Comparison of ENCODE assay signal across 32 cellular contexts in genomic region chr3:58411036-58411435, GRCh38. TPM values are rescaled to one million over a fixed set of nuclear protein-coding genes. Genes with fewer than 3 reads are reported as not detected.
A peak's percentile ranks its signal among the peaks of the same experiment; 100 is the strongest.
DNase-seq lines count a peak whose midpoint lies in the region; ATAC-seq and TF ChIP-seq lines count a peak whose summit lies in the region.
"Had no signal": no experiment of that assay in that cellular context is flagged by ENCODE, and none has a peak within 500 bp of the region (broad histone marks: within the 10 kb centered on the region; RNA-seq: fewer than 3 reads in every experiment).

No MANE protein-coding gene starts in this region.

- no peaks in the 10 kb centered on the region; a peak in 1 of 4 replicates for H3K4me1 ChIP-seq in SK-N-SH (ENCODE audit: control insufficient read depth in 1 of 2, insufficient read depth in 2 of 2, low read depth in 1 of 2, low read length in 1 of 2)
- H3K4me1 ChIP-seq: Peyer's patch had no signal

- H3K9me2 ChIP-seq in SK-N-SH: no peaks in the 10 kb centered on the region

- no peak for TF ChIP-seq EP300 in SK-N-SH (IDR thresholded peaks at IDR 0.05; ENCODE audit: borderline replicate concordance in 1 of 2, low read depth in 1 of 2, low read length in 1 of 2)

- peaks cover 42% of the 10 kb centered on the region for H3K36me3 Mint-ChIP-seq in activated CD4-positive, alpha-beta T cell treated with anti-CD3 and anti-CD28 coated beads, Interleukin-2, amount 10 ng/mL, durations not matched to agents 24 days and 14 days (ENCODE audit: low read depth)
- H3K36me3 Mint-ChIP-seq in activated CD4-positive, alpha-beta T cell treated with anti-CD3 and anti-CD28 coated beads for 36 hours (ENCODE audit: low read depth): peaks cover 25% of the 10 kb centered on the region

- H3K4me2 ChIP-seq in SK-N-SH: no peak overlapping the region

- no peaks in the 10 kb centered on the region for H3K9me3 Mint-ChIP-seq in activated CD4-positive, alpha-beta T cell treated with anti-CD3 and anti-CD28 coated beads, Interleukin-2, amount 10 ng/mL, durations not matched to agents 24 days and 14 days
- no peaks in the 10 kb centered on the region for H3K9me3 Mint-ChIP-seq in activated CD4-positive, alpha-beta T cell treated with anti-CD3 and anti-CD28 coated beads for 36 hours (ENCODE audit: low read depth)
- H3K9me3 Mint-ChIP-seq: IgD-negative memory B cell had no signal

- H3K4me3 Mint-ChIP-seq in activated CD4-positive, alpha-beta T cell treated with anti-CD3 and anti-CD28 coated beads, Interleukin-2, amount 10 ng/mL, durations not matched to agents 24 days and 14 days: no peak overlapping the region
- H3K4me3 Mint-ChIP-seq in activated CD4-positive, alpha-beta T cell treated with anti-CD3 and anti-CD28 coated beads for 36 hours: no peak overlapping the region

- H3K4me3 ChIP-seq in SK-N-SH (ENCODE audit: low read depth in 2 of 2, low read length in 1 of 2): no peak overlapping the region
- H3K4me3 ChIP-seq: MG63, mucosa of descending colon, Peyer's patch, SJSA1, skin epidermis, thyroid gland had no signal

- peak overlapping the region; percentile 27 for H3K27ac Mint-ChIP-seq in activated CD4-positive, alpha-beta T cell treated with anti-CD3 and anti-CD28 coated beads, Interleukin-2, amount 10 ng/mL, durations not matched to agents 24 days and 14 days
- H3K27ac Mint-ChIP-seq in activated CD4-positive, alpha-beta T cell treated with anti-CD3 and anti-CD28 coated beads for 36 hours: no peak overlapping the region

- ATAC-seq in activated CD4-positive, alpha-beta T cell treated with anti-CD3 and anti-CD28 coated beads for 36 hours: no peak
- no peak for ATAC-seq in GM21447 (IDR thresholded peaks at IDR 0.05; ENCODE audit: unreplicated experiment)
- ATAC-seq: left ventricle myocardium superior, mucosa of descending colon had no signal

- WGBS in SK-N-SH (ENCODE audit: low lambda C conversion rate): 93% methylated on average over 3 of the region's 3 CpGs

- H3K4me1 Mint-ChIP-seq in activated CD4-positive, alpha-beta T cell treated with anti-CD3 and anti-CD28 coated beads, Interleukin-2, amount 10 ng/mL, durations not matched to agents 24 days and 14 days: peaks cover 4% of the 10 kb centered on the region
- H3K4me1 Mint-ChIP-seq in activated CD4-positive, alpha-beta T cell treated with anti-CD3 and anti-CD28 coated beads for 36 hours: peaks cover 4% of the 10 kb centered on the region

- no peaks in the 10 kb centered on the region for H3K79me2 ChIP-seq in SK-N-SH (ENCODE audit: insufficient read depth)

- no peak overlapping the region for H2AFZ ChIP-seq in SK-N-SH (ENCODE audit: low read depth)

- CTCF ChIA-PET in activated CD4-positive, alpha-beta T cell treated with anti-CD3 and anti-CD28 coated beads for 36 hours (lab: Charles Lee): interaction anchor here (0.5 to 1.2 kb wide), 4 partner anchors 28 to 194 kb away, joined by 3 to 4 read pairs (median 3); partner anchors contain the start of gene RPP14
- CTCF ChIA-PET in SK-N-SH (lab: Yijun Ruan, JAX): interaction anchor here (0.7 to 1.8 kb wide), 5 partner anchors 19 to 157 kb away, joined by 3 to 4 read pairs (median 3); no protein-coding TSS in a partner anchor

- no peak overlapping the region for H3K9ac ChIP-seq in SK-N-SH

- H3F3A ChIP-seq in SK-N-SH (replicated peaks; ENCODE audit: insufficient read depth): no peaks in the 10 kb centered on the region

- POLR2A ChIA-PET in activated CD4-positive, alpha-beta T cell treated with anti-CD3 and anti-CD28 coated beads for 36 hours (lab: Charles Lee): no interaction called here
- POLR2A ChIA-PET in SK-N-SH (lab: Yijun Ruan, JAX): no interaction called here

- TF ChIP-seq CTCF in GM10266 (IDR thresholded peaks at IDR 0.05; ENCODE audit: control insufficient read depth, insufficient read depth, low read depth, missing control alignments) (no peak), SK-N-SH (IDR thresholded peaks at IDR 0.05) (no peak)

- H3K27ac ChIP-seq in angular gyrus (ENCODE audit: low read depth, low read length): peak overlapping the region; percentile 60
- peak overlapping the region; percentile 10 for H3K27ac ChIP-seq in temporal lobe (ENCODE audit: low read depth, low read length)
- no peak overlapping the region for H3K27ac ChIP-seq in SK-N-SH (ENCODE audit: low read depth in 2 of 2, low read length in 1 of 2)
- H3K27ac ChIP-seq: brain microvascular endothelial cell, Peyer's patch, SJSA1, skin epidermis, VCaP had no signal

- H3K27me3 Mint-ChIP-seq in activated CD4-positive, alpha-beta T cell treated with anti-CD3 and anti-CD28 coated beads, Interleukin-2, amount 10 ng/mL, durations not matched to agents 24 days and 14 days: no peaks in the 10 kb centered on the region
- H3K27me3 Mint-ChIP-seq in activated CD4-positive, alpha-beta T cell treated with anti-CD3 and anti-CD28 coated beads for 36 hours: no peaks in the 10 kb centered on the region
- H3K27me3 Mint-ChIP-seq: IgD-negative memory B cell had no signal

- no peaks in the 10 kb centered on the region for H3K27me3 ChIP-seq in SK-N-SH (ENCODE audit: insufficient read depth)
- H3K27me3 ChIP-seq: brain microvascular endothelial cell, MG63, Peyer's patch, SJSA1, thyroid gland had no signal

- no peaks in the 10 kb centered on the region for H3K9me3 ChIP-seq in SK-N-SH
- H3K9me3 ChIP-seq: Caco-2, MG63, mucosa of descending colon, Peyer's patch, SJSA1, thyroid gland had no signal

- DNase-seq in activated CD4-positive, alpha-beta T cell treated with anti-CD3 and anti-CD28 coated beads, Interleukin-2, amount 10 ng/mL, durations not matched to agents 24 days and 14 days: no peak
- DNase-seq in activated CD4-positive, alpha-beta T cell treated with anti-CD3 and anti-CD28 coated beads for 36 hours: no peak
- DNase-seq in kidney tubule cell (ENCODE audit: low spot score) (peak; percentile 41), GM10266 (ENCODE audit: extremely low spot score) (no peak), SK-N-SH (no peak)
- DNase-seq: 8988T; activated CD4-positive, alpha-beta T cell treated with anti-CD3 and anti-CD28 coated beads, Interleukin-2, amount 50 U/mL, for 4 hours; activated CD8-positive, alpha-beta memory T cell treated with anti-CD3 and anti-CD28 coated beads, Interleukin-2, amount 50 U/mL, for 48 hours; activated effector memory CD4-positive, alpha-beta T cell treated with Interleukin-2 at 50 U/mL for 16 hours; brain microvascular endothelial cell; Caco-2; cortex of kidney; DND-41; head of caudate nucleus; left ventricle myocardium superior; MG63; mucosa of descending colon; NCI-H1436 treated with DMSO at 0.1 percent for 48 hours; NCI-H510A treated with DMSO at 0.1 percent for 48 hours; NK-92 treated with Interleukin-12 subunit alpha and Interleukin-12 subunit beta, amount 100 ng/mL, for 24 hours; Peyer's patch; stimulated activated CD4-positive, alpha-beta T cell treated with anti-CD3 and anti-CD28 coated beads, Interleukin-1b, Interleukin-23, amount 100 ng/mL, for 48 hours; stimulated activated naive CD4-positive, alpha-beta T cell; T-helper 2 cell; thyroid gland had no signal

- intact Hi-C loops in activated CD4-positive, alpha-beta T cell treated with anti-CD3 and anti-CD28 coated beads, Interleukin-2, amount 10 ng/mL, durations not matched to agents 24 days and 14 days (cut with micrococcal nuclease): loop anchor here (5.0 kb wide), 1 partner anchor 224 kb away; no protein-coding TSS in a partner anchor
- intact Hi-C loops in activated CD4-positive, alpha-beta T cell treated with anti-CD3 and anti-CD28 coated beads for 36 hours (cut with DNase I, micrococcal nuclease): loop anchor here in 1 of 2 experiments (5.0 kb wide), 1 partner anchor 121 kb away; no protein-coding TSS in a partner anchor

- no peak for TF ChIP-seq RAD21 in SK-N-SH (IDR thresholded peaks at IDR 0.05; ENCODE audit: low read length)

- no peaks in the 10 kb centered on the region for H4K20me1 ChIP-seq in SK-N-SH (ENCODE audit: insufficient read depth)

- peaks cover 0 to 13% of the 10 kb centered on the region in 2 experiments for H3K36me3 ChIP-seq in SK-N-SH (replicated peaks in 1 of 2; ENCODE audit: control insufficient read depth in 1 of 2, insufficient read depth in 2 of 2, low read length in 1 of 2)

TF ChIP-seq in SK-N-SH, 30 proteins besides CTCF, POLR2A, EP300 and RAD21:
- TF ChIP-seq FOSL2 (IDR thresholded peaks at IDR 0.05; ENCODE audit: borderline replicate concordance, low read depth) (no peak), GABPA (IDR thresholded peaks at IDR 0.05; ENCODE audit: low read depth) (no peak), REST (IDR thresholded peaks at IDR 0.05; ENCODE audit: low read depth, low read length) (no peak)

RNA-seq across cellular contexts. Expression of gene PDHB, which starts 22.6 kb away (rescaled TPM):
- 68.0 and 69.3 TPM in 2 replicates for total RNA-seq in activated CD4-positive, alpha-beta T cell treated with anti-CD3 and anti-CD28 coated beads, Interleukin-2, amount 10 ng/mL, durations not matched to agents 24 days and 14 days
- total RNA-seq in activated CD4-positive, alpha-beta T cell treated with anti-CD3 and anti-CD28 coated beads for 36 hours: 10 to 100 TPM; 42.7 to 50.7 TPM
- total RNA-seq in temporal lobe: 48.4 TPM
- polyA plus RNA-seq in SK-N-SH (2012; rRNA removed): 87.5 and 94.7 TPM in 2 replicates
- 107 and 129 TPM in 2 replicates for polyA plus RNA-seq in SK-N-SH (2012; cell fraction: cytosol; rRNA removed)
- polyA plus RNA-seq in SK-N-SH (2012; cell fraction: nucleus; rRNA removed): 32.1 and 63.2 TPM in 2 replicates

Comparison
In these comparisons a context has a peak if more than half of its experiments do, and no peak if none do; other contexts are left out.
1. H3K27ac ChIP-seq: peak in angular gyrus (single experiment) and temporal lobe (single experiment); none in SK-N-SH (0 of 2).